31 cellular contexts compared by ENCODE assay signal in genomic region chr3:11197471-11197870, GRCh38. TPM values are rescaled to one million over a fixed set of nuclear protein-coding genes. Genes with fewer than 3 reads are reported as not detected.
A peak's percentile ranks its signal among the peaks of the same experiment; 100 is the strongest.
DNase-seq lines count a peak whose midpoint lies in the region; ATAC-seq, FAIRE-seq and TF ChIP-seq lines count a peak whose summit lies in the region.
"Had no signal": no experiment of that assay in that cellular context is flagged by ENCODE, and none has a peak within 500 bp of the region (broad histone marks: within the 10 kb centered on the region; RNA-seq: fewer than 3 reads in every experiment).

No MANE protein-coding gene starts in this region.

- TF ChIP-seq RAD21 in H1 (IDR thresholded peaks at IDR 0.05 in 1 of 2, conservative IDR thresholded peaks at IDR 0.05 in 1 of 2; ENCODE audit: low read depth in 2 of 2, low read length in 2 of 2) = no peak

- H3K79me2 ChIP-seq in PC-3 (ENCODE audit: low read length) = no peaks in the 10 kb centered on the region
- H3K79me2 ChIP-seq in H1 (ENCODE audit: control insufficient read depth in 1 of 2, insufficient read depth in 2 of 2, low read length in 2 of 2) = no peaks in the 10 kb centered on the region
- peaks cover 26% of the 10 kb centered on the region for H3K79me2 ChIP-seq in osteoblast (ENCODE audit: insufficient read depth, low read length)

- H3K9ac ChIP-seq in PC-3 (ENCODE audit: low read length) (no peak overlapping the region), H1 (replicated peaks in 1 of 4; ENCODE audit: extremely low read depth in 1 of 4, low read depth in 3 of 4, low read length in 3 of 4) (no peak overlapping the region)
- H3K9ac ChIP-seq: neural progenitor cell had no signal

- no peak overlapping the region for H4K91ac ChIP-seq in H1 (replicated peaks; ENCODE audit: insufficient read length, low read length)

- H3K4me1 ChIP-seq in PC-3 (ENCODE audit: insufficient read depth, low read length) = peaks cover 49% of the 10 kb centered on the region
- peaks cover 0 to 2% (median 0%) of the 10 kb centered on the region in 4 experiments; a peak in 2 of 7 replicates for H3K4me1 ChIP-seq in H1 (replicated peaks in 1 of 4; ENCODE audit: control insufficient read depth in 3 of 4, insufficient read depth in 4 of 4, low read length in 3 of 4)
- H3K4me1 ChIP-seq in osteoblast (ENCODE audit: insufficient read depth, low read length) = peaks cover 36% of the 10 kb centered on the region
- H3K4me1 ChIP-seq in body of pancreas = no peaks in the 10 kb centered on the region
- H3K4me1 ChIP-seq: BE2C had no signal

- no peaks in the 10 kb centered on the region; the same call in 1 of the 2 replicates for H3K36me3 ChIP-seq in BJ (ENCODE audit: control insufficient read depth, insufficient read depth, low read length)
- H3K36me3 ChIP-seq in PC-3 (ENCODE audit: low read depth, low read length) = 0 out of 2 replicates have a peak, but pooled peaks cover 6% of the 10 kb centered on the region
- no peaks in the 10 kb centered on the region for H3K36me3 ChIP-seq in H1 (ENCODE audit: control insufficient read depth in 2 of 4, insufficient read depth in 4 of 4, low read length in 3 of 4)
- peaks cover 3% of the 10 kb centered on the region for H3K36me3 ChIP-seq in osteoblast (ENCODE audit: insufficient read depth, low read length)
- no peaks in the 10 kb centered on the region for H3K36me3 ChIP-seq in body of pancreas (replicated peaks in 1 of 2; ENCODE audit: insufficient read depth in 1 of 2, low read depth in 2 of 2)
- H3K36me3 ChIP-seq: adrenal gland, BE2C, brain microvascular endothelial cell, neural progenitor cell, upper lobe of right lung had no signal

- H3K23ac ChIP-seq in H1 (ENCODE audit: insufficient read length) = no peak overlapping the region

- H4K20me1 ChIP-seq in PC-3 (ENCODE audit: low read length) = no peaks in the 10 kb centered on the region
- peaks cover 0 to 1% of the 10 kb centered on the region in 2 experiments for H4K20me1 ChIP-seq in H1 (replicated peaks in 1 of 2; ENCODE audit: control insufficient read depth in 1 of 2, insufficient read depth in 2 of 2, low read length in 2 of 2)
- peaks cover 3% of the 10 kb centered on the region for H4K20me1 ChIP-seq in osteoblast (ENCODE audit: insufficient read depth, low read length)

- H3K4me3 ChIP-seq in BJ (ENCODE audit: low read depth, low read length) = no peak overlapping the region
- H3K4me3 ChIP-seq in PC-3 (ENCODE audit: low read length) = no peak overlapping the region
- no peak overlapping the region for H3K4me3 ChIP-seq in H1 (ENCODE audit: extremely low read depth in 1 of 4, insufficient read depth in 2 of 4, low read depth in 3 of 4, low read length in 4 of 4)
- H3K4me3 ChIP-seq in osteoblast (ENCODE audit: insufficient read depth, low read length) = no peak overlapping the region
- H3K4me3 ChIP-seq in body of pancreas = no peak overlapping the region
- H3K4me3 ChIP-seq in foreskin fibroblast (ENCODE audit: low read depth in 1 of 2, low read length in 2 of 2) = no peak overlapping the region
- H3K4me3 ChIP-seq: A549, adrenal gland, neural progenitor cell, smooth muscle cell, upper lobe of right lung had no signal

- CTCF ChIA-PET in BJ (lab: Yijun Ruan, JAX) = interaction anchor here (1.4 to 2.9 kb wide), 3 partner anchors 9 to 138 kb away, joined by 3 to 15 read pairs (median 4); partner anchors contain the start of gene HRH1
- CTCF ChIA-PET in PC-3 (lab: Charles Lee) = interaction anchor here (0.5 to 0.6 kb wide), 2 partner anchors 39 to 239 kb away, joined by 3 to 6 read pairs; no protein-coding TSS in a partner anchor
- CTCF ChIA-PET in H1 (lab: Charles Lee; ENCODE audit: partially characterized antibody) = interaction anchor here (0.8 to 6.0 kb wide), 8 partner anchors 13 to 339 kb away, joined by 3 to 19 read pairs (median 4); no protein-coding TSS in a partner anchor

- peak; percentile 46 for DNase-seq in BJ (ENCODE audit: low read depth)
- no peak for DNase-seq in PC-3
- DNase-seq in H1 (ENCODE audit: low read depth in 1 of 2, low spot score in 2 of 2) = no peak
- no peak for DNase-seq in osteoblast (ENCODE audit: insufficient read length, low spot score, missing footprints)
- DNase-seq in body of pancreas = no peak
- DNase-seq in dermis blood vessel endothelial cell = no peak
- no peak for DNase-seq in DMS 273 (lab: John Stamatoyannopoulos, UW; ENCODE audit: unreplicated experiment)
- DNase-seq in foreskin fibroblast = no peak
- DNase-seq: activated CD4-positive, alpha-beta memory T cell treated with anti-CD3 and anti-CD28 coated beads for 36 hours; activated CD4-positive, CD25-positive, alpha-beta regulatory T cell treated with anti-CD3 and anti-CD28 coated beads, Interleukin-2, amount 50 U/mL, for 72 hours; activated CD8-positive, alpha-beta memory T cell treated with anti-CD3 and anti-CD28 coated beads, Interleukin-2, amount 50 U/mL, for 4 hours; activated naive CD4-positive, alpha-beta T cell treated with anti-CD3 and anti-CD28 coated beads, Interleukin-2, amount 10 ng/mL, durations not matched to agents 7 days and 5 days; adrenal gland; BE2C; brain microvascular endothelial cell; cerebellar nuclear complex; DMS153; glutamatergic neuron; left ventricle myocardium superior; NCI-H146; NCI-H446; OCI-M1; posterior cingulate gyrus; right cardiac atrium; Right ventricle myocardium superior; stimulated activated naive CD4-positive, alpha-beta T cell; upper lobe of right lung had no signal

- ATAC-seq in PC-3 = no peak
- no peak for ATAC-seq in body of pancreas
- ATAC-seq: A549, left ventricle myocardium superior, right cardiac atrium, upper lobe of right lung had no signal

- H2BK5ac ChIP-seq in H1 (ENCODE audit: low read depth, low read length) = no peak overlapping the region

- H3K4me2 ChIP-seq in PC-3 (ENCODE audit: low read length) (no peak overlapping the region), H1 (ENCODE audit: insufficient read depth in 1 of 2, low read depth in 2 of 2, low read length in 2 of 2) (no peak overlapping the region), osteoblast (ENCODE audit: insufficient read depth, low read length) (no peak overlapping the region)
- H3K4me2 ChIP-seq: A549, neural progenitor cell had no signal

- no peaks in the 10 kb centered on the region for H3F3A ChIP-seq in PC-3 (ENCODE audit: low read length, unreplicated experiment)

- no peak overlapping the region for H4K8ac ChIP-seq in H1 (ENCODE audit: extremely low read depth, insufficient read depth, low read length)

- H4K5ac ChIP-seq in H1 (ENCODE audit: insufficient read length, low read depth, low read length) = no peak overlapping the region

- no peak overlapping the region for H3K4ac ChIP-seq in H1 (replicated peaks; ENCODE audit: insufficient read length, low read depth, low read length)

- no peaks in the 10 kb centered on the region for H3K9me2 ChIP-seq in PC-3 (replicated peaks; ENCODE audit: low read length)

- H2BK15ac ChIP-seq in H1 (ENCODE audit: low read length) = no peak overlapping the region

- FAIRE-seq in H1 (lab: Jason Lieb, UNC) = no peak
- FAIRE-seq: A549, GM12891 had no signal

- H3K27ac ChIP-seq in PC-3 (ENCODE audit: low read length) (peak overlapping the region; percentile 89; the same call in 1 of the 2 replicates), H1 (ENCODE audit: low read depth, low read length) (no peak overlapping the region), osteoblast (ENCODE audit: low read depth, low read length) (peak overlapping the region; percentile 23), body of pancreas (no peak overlapping the region)
- H3K27ac ChIP-seq: brain microvascular endothelial cell, neural progenitor cell, upper lobe of right lung had no signal

- POLR2A ChIA-PET in BJ (lab: Charles Lee) = no interaction called here
- POLR2A ChIA-PET in PC-3 (lab: Charles Lee; ENCODE audit: unreplicated experiment) = interaction anchor here (0.6 kb wide), 3 partner anchors 16 to 168 kb away, joined by 3 to 5 read pairs (median 4); no protein-coding TSS in a partner anchor
- POLR2A ChIA-PET in H1 (lab: Charles Lee; ENCODE audit: partially characterized antibody) = no interaction called here

- H3K14ac ChIP-seq in H1 (ENCODE audit: insufficient read length) = no peak overlapping the region

- H2BK12ac ChIP-seq in H1 (ENCODE audit: low read depth, low read length) = no peak overlapping the region

- 86% methylated on average over 1 of the region's 1 CpG; no CpG with 5 or more reads in 1 of the 2 experiments for WGBS in H1 (ENCODE audit: extremely low coverage in 1 of 2, insufficient coverage in 1 of 2, insufficient read length in 1 of 2, insufficient replicate concordance in 2 of 2, low coverage in 1 of 2, low lambda C conversion rate in 2 of 2, missing lambda C conversion rate in 1 of 2), 2 experiments
- WGBS in body of pancreas, 2 donors = 32 to 48% methylated on average over 1 of the region's 1 CpG

- no peak overlapping the region for H3K18ac ChIP-seq in H1 (ENCODE audit: extremely low read depth, low read length)

- H2AK5ac ChIP-seq in H1 (ENCODE audit: low read depth, low read length) = no peak overlapping the region

- H2BK20ac ChIP-seq in H1 (ENCODE audit: low read length) = no peak overlapping the region

- H2AFZ ChIP-seq in PC-3 (ENCODE audit: low read length) (no peak overlapping the region), H1 (ENCODE audit: low read length) (peak overlapping the region; percentile 69; the same call in 1 of the 2 replicates), osteoblast (ENCODE audit: low read length) (no peak overlapping the region)
- H2AFZ ChIP-seq: neural progenitor cell had no signal

- no peak overlapping the region for H2BK120ac ChIP-seq in H1 (replicated peaks; ENCODE audit: low read depth, low read length)

- H3K9me3 ChIP-seq in PC-3 (ENCODE audit: low read length) (no peaks in the 10 kb centered on the region), H1 (ENCODE audit: insufficient read depth in 2 of 2, low read depth in 1 of 2, low read length in 1 of 2) (no peaks in the 10 kb centered on the region), osteoblast (ENCODE audit: low read depth, low read length) (no peaks in the 10 kb centered on the region), body of pancreas (no peaks in the 10 kb centered on the region)
- H3K9me3 ChIP-seq: A549, adrenal gland, BE2C, upper lobe of right lung had no signal

- no peaks in the 10 kb centered on the region for H3K23me2 ChIP-seq in H1 (ENCODE audit: low read depth, low read length)

- TF ChIP-seq POLR2A in H1 (IDR thresholded peaks at IDR 0.05; ENCODE audit: control extremely low read depth in 1 of 2, low read depth in 2 of 2, low read length in 2 of 2) (no peak), body of pancreas (IDR thresholded peaks at IDR 0.05) (no peak)

- BruUV-seq in PC-3 (replicated peaks; lab: Mats Ljungman, UMichigan) = no TSS peak

- no peak overlapping the region for H3K56ac ChIP-seq in H1 (replicated peaks; ENCODE audit: insufficient read length, low read depth, low read length)

- H3K27me3 ChIP-seq in BJ (ENCODE audit: control insufficient read depth, insufficient read depth, low read length) (no peaks in the 10 kb centered on the region), PC-3 (ENCODE audit: low read length) (no peaks in the 10 kb centered on the region), H1 (replicated peaks in 1 of 4; ENCODE audit: control insufficient read depth in 3 of 4, extremely low read depth in 1 of 4, insufficient read depth in 3 of 4, low read length in 3 of 4) (no peaks in the 10 kb centered on the region; a peak in 1 of 7 replicates), osteoblast (ENCODE audit: insufficient read depth, low read length) (no peaks in the 10 kb centered on the region), body of pancreas (no peaks in the 10 kb centered on the region)
- H3K27me3 ChIP-seq: adrenal gland, BE2C, brain microvascular endothelial cell, neural progenitor cell, upper lobe of right lung had no signal

- intact Hi-C loops in PC-3 (cut with micrococcal nuclease) = no loop called here
- intact Hi-C loops in body of pancreas (cut with DNase I) = no loop called here

- TF ChIP-seq CTCF in BJ (IDR thresholded peaks at IDR 0.05; ENCODE audit: insufficient read depth, low read depth, low read length) = no peak
- TF ChIP-seq CTCF in PC-3 (conservative IDR thresholded peaks at IDR 0.05; ENCODE audit: low read depth, low read length) = no peak
- TF ChIP-seq CTCF in H1 (IDR thresholded peaks at IDR 0.05; ENCODE audit: control extremely low read depth in 1 of 3, insufficient read depth in 1 of 3, low read depth in 1 of 3, low read length in 3 of 3) = no peak
- TF ChIP-seq CTCF in osteoblast (IDR thresholded peaks at IDR 0.05; ENCODE audit: extremely low read depth, low read depth, low read length) = no peak
- TF ChIP-seq CTCF in body of pancreas (IDR thresholded peaks at IDR 0.05) = no peak
- TF ChIP-seq CTCF in foreskin fibroblast (IDR thresholded peaks at IDR 0.05; ENCODE audit: low read depth, low read length) = no peak

- TF ChIP-seq EP300 in H1 (IDR thresholded peaks at IDR 0.05; ENCODE audit: borderline replicate concordance in 1 of 2, low read depth in 2 of 2, low read length in 2 of 2) = no peak

- no peaks in the 10 kb centered on the region for H3K79me1 ChIP-seq in H1 (ENCODE audit: low read depth, low read length)

RNA-seq across cellular contexts. Expression of gene HRH1, which starts 43.2 kb away (rescaled TPM):
- 6.1 and 8.8 TPM in 2 replicates for polyA plus RNA-seq in BJ (2011; rRNA removed)
- polyA minus RNA-seq in BJ (2011; rRNA and poly(A)+ RNA removed) = 6.1 and 7.0 TPM in 2 replicates
- total RNA-seq in PC-3 (2014; rRNA removed) = 5.9 and 7.5 TPM in 2 replicates
- total RNA-seq in H1 (2021; fragmentation: NEBNext Ultra II Directional; extraction: Animal tissue kit (Norgen Biotek cat#: 25700)) = not detected in 2 replicates
- 0.03 and 0.11 TPM in 2 replicates for polyA plus RNA-seq in H1 (2011; rRNA removed)
- polyA plus RNA-seq in H1 (2011; cell fraction: cytosol; rRNA removed) = 0.13 TPM
- polyA plus RNA-seq in H1 (2011; cell fraction: nucleus; rRNA removed) = 0.10 TPM
- polyA plus RNA-seq in H1 (2012, experiment 1 of 2) = 0.11 to 0.26 TPM (median 0.16 TPM) in 4 replicates
- not detected for polyA plus RNA-seq in H1 (2012, experiment 2 of 2)
- polyA plus RNA-seq in H1 (2013, experiment 1 of 2) = 0.04 TPM
- polyA plus RNA-seq in H1 (2013, experiment 2 of 2) = 0.07 TPM
- 0.29 and 0.35 TPM in 2 replicates for polyA minus RNA-seq in H1 (2011; rRNA and poly(A)+ RNA removed)
- not detected for polyA minus RNA-seq in H1 (2011; cell fraction: cytosol; rRNA and poly(A)+ RNA removed)
- not detected for polyA minus RNA-seq in H1 (2011; cell fraction: nucleus; rRNA and poly(A)+ RNA removed)
- total RNA-seq in osteoblast = 9.8 and 12.4 TPM in 2 replicates
- under 1 TPM; 0.66 to 0.78 TPM for total RNA-seq in body of pancreas
- total RNA-seq in dermis blood vessel endothelial cell = 6.1 TPM in 2 replicates

Comparison
In these comparisons a context has a peak if more than half of its experiments do, and no peak if none do; other contexts are left out.
1. H3K27ac ChIP-seq: peak in PC-3 (single experiment) and osteoblast (single experiment); none in H1 (single experiment) and body of pancreas (0 of 4).